9 cellular contexts compared by ENCODE assay signal in the genomic region with DNA sequence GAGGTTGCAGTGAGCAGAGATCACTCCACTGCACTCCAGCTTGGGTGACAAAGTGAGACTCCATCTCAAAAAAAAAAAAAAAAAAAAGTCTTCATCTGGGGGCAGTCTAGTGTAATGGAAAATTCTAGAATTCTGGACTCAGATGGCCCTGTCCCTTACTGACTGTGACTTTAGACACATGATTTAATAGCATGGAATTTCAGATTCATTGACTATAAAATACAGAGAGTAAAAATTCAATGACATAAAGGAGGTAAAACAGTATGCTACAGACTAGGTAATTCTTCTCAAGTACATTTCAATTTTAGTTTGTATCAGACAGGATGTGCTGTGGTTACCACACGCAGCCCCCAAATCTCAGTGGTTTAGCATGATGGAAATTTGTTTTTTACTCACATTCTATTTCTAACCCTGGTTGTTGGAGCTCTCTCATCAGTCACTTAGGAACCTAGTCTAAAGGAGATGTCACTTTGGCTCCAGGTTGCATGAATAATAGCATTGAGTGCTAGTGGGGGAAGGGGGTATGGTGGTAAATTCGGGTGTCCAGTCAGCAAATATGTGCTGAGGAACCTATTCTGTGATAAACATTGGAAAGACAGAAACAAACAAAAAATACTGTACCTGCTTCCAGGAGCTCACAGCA.
DNase-seq lines count a peak whose midpoint lies in the region; ATAC-seq lines count a peak whose summit lies in the region.
"Had no signal": no experiment of that assay in that cellular context is flagged by ENCODE, and none has a peak within 500 bp of the region (broad histone marks: within the 10 kb centered on the region; RNA-seq: fewer than 3 reads in every experiment).

No MANE protein-coding gene starts in this region.

- H3K4me1 Mint-ChIP-seq in activated CD4-positive, alpha-beta T cell treated with anti-CD3 and anti-CD28 coated beads, Interleukin-2, amount 10 ng/mL, durations not matched to agents 24 days and 14 days = peaks cover 22% of the 10 kb centered on the region
- H3K4me1 Mint-ChIP-seq in activated CD4-positive, alpha-beta memory T cell treated with anti-CD3 and anti-CD28 coated beads, Interleukin-2, amount 10 ng/mL, durations not matched to agents 7 days and 5 days = peaks cover 18% of the 10 kb centered on the region
- H3K4me1 Mint-ChIP-seq in stimulated activated effector memory CD8-positive, alpha-beta T cell treated with anti-CD3 and anti-CD28 coated beads, Interleukin-12 subunit alpha, Interleukin-12 subunit beta, amount 100 ng/mL, for 72 hours = peaks cover 30% of the 10 kb centered on the region

- no peaks in the 10 kb centered on the region for H3K27me3 Mint-ChIP-seq in activated CD4-positive, alpha-beta T cell treated with anti-CD3 and anti-CD28 coated beads, Interleukin-2, amount 10 ng/mL, durations not matched to agents 24 days and 14 days
- no peaks in the 10 kb centered on the region for H3K27me3 Mint-ChIP-seq in activated CD4-positive, alpha-beta memory T cell treated with anti-CD3 and anti-CD28 coated beads, Interleukin-2, amount 10 ng/mL, durations not matched to agents 7 days and 5 days

- H3K9me3 Mint-ChIP-seq in activated CD4-positive, alpha-beta T cell treated with anti-CD3 and anti-CD28 coated beads, Interleukin-2, amount 10 ng/mL, durations not matched to agents 24 days and 14 days = peaks cover 18% of the 10 kb centered on the region
- peaks cover 13% of the 10 kb centered on the region for H3K9me3 Mint-ChIP-seq in activated CD4-positive, alpha-beta memory T cell treated with anti-CD3 and anti-CD28 coated beads, Interleukin-2, amount 10 ng/mL, durations not matched to agents 7 days and 5 days
- H3K9me3 Mint-ChIP-seq in stimulated activated effector memory CD8-positive, alpha-beta T cell treated with anti-CD3 and anti-CD28 coated beads, Interleukin-12 subunit alpha, Interleukin-12 subunit beta, amount 100 ng/mL, for 72 hours = peaks cover 2% of the 10 kb centered on the region

- POLR2A ChIA-PET in activated CD4-positive, alpha-beta memory T cell treated with anti-CD3 and anti-CD28 coated beads, Interleukin-2, amount 10 ng/mL, durations not matched to agents 7 days and 5 days (lab: Charles Lee) = interaction anchor here (0.7 to 1.3 kb wide), 3 partner anchors 9 to 320 kb away, joined by 3 to 4 read pairs (median 3); no protein-coding TSS in a partner anchor

- H3K36me3 Mint-ChIP-seq in activated CD4-positive, alpha-beta T cell treated with anti-CD3 and anti-CD28 coated beads, Interleukin-2, amount 10 ng/mL, durations not matched to agents 24 days and 14 days (ENCODE audit: low read depth) = no peaks in the 10 kb centered on the region
- H3K36me3 Mint-ChIP-seq in activated CD4-positive, alpha-beta memory T cell treated with anti-CD3 and anti-CD28 coated beads, Interleukin-2, amount 10 ng/mL, durations not matched to agents 7 days and 5 days (ENCODE audit: low read depth) = peaks cover 15% of the 10 kb centered on the region
- H3K36me3 Mint-ChIP-seq in stimulated activated effector memory CD8-positive, alpha-beta T cell treated with anti-CD3 and anti-CD28 coated beads, Interleukin-12 subunit alpha, Interleukin-12 subunit beta, amount 100 ng/mL, for 72 hours = peaks cover 5% of the 10 kb centered on the region

- peak; percentile 73 for DNase-seq in activated CD4-positive, alpha-beta T cell treated with anti-CD3 and anti-CD28 coated beads, Interleukin-2, amount 10 ng/mL, durations not matched to agents 24 days and 14 days
- DNase-seq in activated CD4-positive, alpha-beta T cell treated with anti-CD3 and anti-CD28 coated beads for 1 hour = no peak
- peak; percentile 42 for DNase-seq in activated CD4-positive, alpha-beta memory T cell treated with anti-CD3 and anti-CD28 coated beads, Interleukin-2, amount 10 ng/mL, durations not matched to agents 7 days and 5 days
- peak; percentile 5 to 61 for DNase-seq in stimulated activated effector memory CD8-positive, alpha-beta T cell treated with anti-CD3 and anti-CD28 coated beads, Interleukin-12 subunit alpha, Interleukin-12 subunit beta, amount 100 ng/mL, for 72 hours (ENCODE audit: low spot score in 2 of 2)
- no peak for DNase-seq in T1000 (lab: John Stamatoyannopoulos, UW)
- DNase-seq in NCI-H345 treated with DMSO at 0.1 percent for 48 hours (lab: John Stamatoyannopoulos, UW; ENCODE audit: unreplicated experiment) = no peak
- DNase-seq in NCI-H128 (lab: John Stamatoyannopoulos, UW; ENCODE audit: unreplicated experiment) = no peak
- DNase-seq: effector memory CD4-positive, alpha-beta T cell had no signal

- peak overlapping the region; percentile 73 for H3K27ac Mint-ChIP-seq in activated CD4-positive, alpha-beta T cell treated with anti-CD3 and anti-CD28 coated beads, Interleukin-2, amount 10 ng/mL, durations not matched to agents 24 days and 14 days
- peak overlapping the region; percentile 23 for H3K27ac Mint-ChIP-seq in activated CD4-positive, alpha-beta memory T cell treated with anti-CD3 and anti-CD28 coated beads, Interleukin-2, amount 10 ng/mL, durations not matched to agents 7 days and 5 days
- peak overlapping the region; percentile 45 for H3K27ac Mint-ChIP-seq in stimulated activated effector memory CD8-positive, alpha-beta T cell treated with anti-CD3 and anti-CD28 coated beads, Interleukin-12 subunit alpha, Interleukin-12 subunit beta, amount 100 ng/mL, for 72 hours

- peak overlapping the region; percentile 4 for H3K4me3 Mint-ChIP-seq in activated CD4-positive, alpha-beta T cell treated with anti-CD3 and anti-CD28 coated beads, Interleukin-2, amount 10 ng/mL, durations not matched to agents 24 days and 14 days
- no peak overlapping the region for H3K4me3 Mint-ChIP-seq in activated CD4-positive, alpha-beta memory T cell treated with anti-CD3 and anti-CD28 coated beads, Interleukin-2, amount 10 ng/mL, durations not matched to agents 7 days and 5 days
- H3K4me3 Mint-ChIP-seq in stimulated activated effector memory CD8-positive, alpha-beta T cell treated with anti-CD3 and anti-CD28 coated beads, Interleukin-12 subunit alpha, Interleukin-12 subunit beta, amount 100 ng/mL, for 72 hours = peak overlapping the region; percentile 27

- peak; percentile 85 for ATAC-seq in HG02852 (IDR thresholded peaks at IDR 0.05; ENCODE audit: unreplicated experiment)
- peak; percentile 97 for ATAC-seq in stimulated activated effector memory CD8-positive, alpha-beta T cell treated with anti-CD3 and anti-CD28 coated beads, Interleukin-12 subunit alpha, Interleukin-12 subunit beta, amount 100 ng/mL, for 72 hours

- CTCF ChIA-PET in activated CD4-positive, alpha-beta memory T cell treated with anti-CD3 and anti-CD28 coated beads, Interleukin-2, amount 10 ng/mL, durations not matched to agents 7 days and 5 days (lab: Charles Lee) = no interaction called here

- intact Hi-C loops in activated CD4-positive, alpha-beta T cell treated with anti-CD3 and anti-CD28 coated beads, Interleukin-2, amount 10 ng/mL, durations not matched to agents 24 days and 14 days (cut with micrococcal nuclease) = loop anchor here (1.0 kb wide), 1 partner anchor 13 kb away; no protein-coding TSS in a partner anchor

Comparison
In these comparisons a context has a peak if more than half of its experiments do, and no peak if none do; other contexts are left out.
1. DNase-seq: peak in activated CD4-positive, alpha-beta T cell treated with anti-CD3 and anti-CD28 coated beads, Interleukin-2, amount 10 ng/mL, durations not matched to agents 24 days and 14 days (single experiment), activated CD4-positive, alpha-beta memory T cell treated with anti-CD3 and anti-CD28 coated beads, Interleukin-2, amount 10 ng/mL, durations not matched to agents 7 days and 5 days (single experiment) and stimulated activated effector memory CD8-positive, alpha-beta T cell treated with anti-CD3 and anti-CD28 coated beads, Interleukin-12 subunit alpha, Interleukin-12 subunit beta, amount 100 ng/mL, for 72 hours (2 of 2); none in activated CD4-positive, alpha-beta T cell treated with anti-CD3 and anti-CD28 coated beads for 1 hour (single experiment), T1000 (single experiment), NCI-H345 treated with DMSO at 0.1 percent for 48 hours (single experiment) and NCI-H128 (single experiment).
2. H3K27ac Mint-ChIP-seq: peak in every context shown above with its lines; median percentile 73 in activated CD4-positive, alpha-beta T cell treated with anti-CD3 and anti-CD28 coated beads, Interleukin-2, amount 10 ng/mL, durations not matched to agents 24 days and 14 days; 45 in stimulated activated effector memory CD8-positive, alpha-beta T cell treated with anti-CD3 and anti-CD28 coated beads, Interleukin-12 subunit alpha, Interleukin-12 subunit beta, amount 100 ng/mL, for 72 hours; 23 in activated CD4-positive, alpha-beta memory T cell treated with anti-CD3 and anti-CD28 coated beads, Interleukin-2, amount 10 ng/mL, durations not matched to agents 7 days and 5 days.